In the genomic region with DNA sequence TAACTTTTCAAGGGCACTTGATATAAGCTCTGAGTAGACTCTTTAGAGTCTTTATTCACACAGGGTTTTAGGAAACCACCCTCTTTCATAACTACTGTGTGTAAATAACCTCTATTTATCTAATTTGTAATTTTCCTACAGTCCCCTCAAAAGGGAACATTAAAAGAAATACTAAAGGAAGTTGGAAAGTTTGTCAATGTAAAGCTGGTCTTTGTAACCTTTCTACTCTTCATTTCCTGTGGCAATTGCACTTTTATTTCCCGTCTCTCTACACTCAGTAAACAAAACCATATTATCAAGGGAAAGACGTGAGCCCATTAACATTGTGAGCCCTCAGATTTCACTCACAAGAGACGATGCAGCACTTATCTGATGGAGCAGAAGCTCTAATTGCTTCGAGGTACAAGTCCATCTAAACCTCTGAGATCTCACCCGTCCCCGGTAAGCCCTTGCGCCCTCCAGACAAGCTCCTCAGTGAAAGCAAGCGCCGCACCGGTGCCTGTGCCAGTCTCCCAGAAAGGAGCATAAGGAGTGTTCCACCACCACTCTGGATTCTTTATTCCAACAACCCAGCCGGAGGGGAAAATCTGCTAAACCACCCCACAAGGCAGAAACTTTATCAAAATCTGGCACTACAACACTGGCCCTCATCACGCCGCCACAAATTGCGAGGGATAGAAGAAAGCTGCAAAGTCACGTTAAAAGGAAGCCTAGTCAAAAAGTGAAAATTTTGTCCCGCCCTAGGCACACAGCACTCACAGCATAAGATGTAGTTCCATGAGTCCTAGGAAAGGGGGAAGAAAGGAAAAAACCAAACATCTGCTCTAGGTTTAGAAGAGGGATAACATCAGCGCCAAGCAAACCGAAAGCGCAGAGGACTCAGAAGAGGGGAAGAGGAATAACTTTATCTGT, we compare ENCODE assay signal across 8 cellular contexts.
A peak's percentile ranks its signal among the peaks of the same experiment; 100 is the strongest.
DNase-seq lines count a peak whose midpoint lies in the region; ATAC-seq and TF ChIP-seq lines count a peak whose summit lies in the region.

No MANE protein-coding gene starts in this region.

- DNase-seq in NCI-H2029 treated with DMSO at 0.1 percent for 48 hours (lab: John Stamatoyannopoulos, UW) (peak; percentile 26), NCI-H2029 (lab: John Stamatoyannopoulos, UW) (no peak), NCI-H526 treated with DMSO at 0.1 percent for 48 hours (lab: John Stamatoyannopoulos, UW) (peak; percentile 56)
- no peak for DNase-seq in stimulated activated CD4-positive, alpha-beta T cell treated with anti-CD3 and anti-CD28 coated beads, Interleukin-4, amount 100 ng/mL, for 24 hours

- peak overlapping the region; percentile 63 to 73 for H3K4me3 ChIP-seq in duodenal mucosa (ENCODE audit: low read depth in 1 of 2, low read length in 2 of 2)

- no peak overlapping the region for H3K27ac ChIP-seq in duodenal mucosa (ENCODE audit: low read depth, low read length)

- no peaks in the 10 kb centered on the region for H3K36me3 ChIP-seq in duodenal mucosa (ENCODE audit: control insufficient read depth in 1 of 2, insufficient read depth in 2 of 2, low read length in 2 of 2)

- TF ChIP-seq CTCF in nephron (IDR thresholded peaks at IDR 0.05; ENCODE audit: unreplicated experiment in 3 of 3), result no peak

- H3K27me3 ChIP-seq in duodenal mucosa (ENCODE audit: control insufficient read depth in 1 of 2, insufficient read depth in 2 of 2, low read length in 2 of 2), result peaks cover 44 to 78% of the 10 kb centered on the region in 2 donors

- peaks cover 1% of the 10 kb centered on the region for H3K36me3 Mint-ChIP-seq in nephron (ENCODE audit: low read depth)

- H3K9me3 Mint-ChIP-seq in nephron, result no peaks in the 10 kb centered on the region

- peak overlapping the region; percentile 88 to 96 (median 95) for H3K4me3 Mint-ChIP-seq in nephron

- peaks cover 13 to 15% of the 10 kb centered on the region in 2 donors for H3K4me1 ChIP-seq in duodenal mucosa (ENCODE audit: control insufficient read depth in 1 of 2, insufficient read depth in 2 of 2, low read length in 2 of 2)

- H3K9me3 ChIP-seq in duodenal mucosa (ENCODE audit: control insufficient read depth in 1 of 2, low read length in 2 of 2), result no peaks in the 10 kb centered on the region

- peak overlapping the region; percentile 55 to 78 (median 70) for H3K27ac Mint-ChIP-seq in nephron

- ATAC-seq in HG02610 (IDR thresholded peaks at IDR 0.05; ENCODE audit: unreplicated experiment), result no peak
- ATAC-seq in GM18909 (IDR thresholded peaks at IDR 0.05; ENCODE audit: poor library complexity, unreplicated experiment), result no peak

- peak overlapping the region; percentile 25 to 38 for H3K9ac ChIP-seq in duodenal mucosa (ENCODE audit: low read depth in 1 of 2, low read length in 2 of 2)

- peaks cover 24% of the 10 kb centered on the region for H3K4me1 Mint-ChIP-seq in nephron

- H3K27me3 Mint-ChIP-seq in nephron (ENCODE audit: low read depth), result peaks cover 59% of the 10 kb centered on the region

Comparison
In these comparisons a context has a peak if more than half of its experiments do, and no peak if none do; other contexts are left out.
1. DNase-seq: peak in NCI-H2029 treated with DMSO at 0.1 percent for 48 hours (single experiment) and NCI-H526 treated with DMSO at 0.1 percent for 48 hours (single experiment); none in NCI-H2029 (single experiment) and stimulated activated CD4-positive, alpha-beta T cell treated with anti-CD3 and anti-CD28 coated beads, Interleukin-4, amount 100 ng/mL, for 24 hours (single experiment).